Comparison of ENCODE assay signal across 8 cellular contexts in genomic region chr1:243345205-243345604, GRCh38.
DNase-seq lines count a peak whose midpoint lies in the region; ATAC-seq, FAIRE-seq and TF ChIP-seq lines count a peak whose summit lies in the region.
"Had no signal": no experiment of that assay in that cellular context is flagged by ENCODE, and none has a peak within 500 bp of the region (broad histone marks: within the 10 kb centered on the region; RNA-seq: fewer than 3 reads in every experiment).

No MANE protein-coding gene starts in this region.

- no peak for TF ChIP-seq POLR2A in gastroesophageal sphincter (IDR thresholded peaks at IDR 0.05)

- peaks cover 0 to 21% of the 10 kb centered on the region in 2 donors for H3K36me3 ChIP-seq in gastroesophageal sphincter

- no peaks in the 10 kb centered on the region for H3K27me3 ChIP-seq in gastroesophageal sphincter

- peak in 2 of 4 experiments; percentile 7 to 16 for TF ChIP-seq CTCF in gastroesophageal sphincter (IDR thresholded peaks at IDR 0.05)

- no peak overlapping the region for H3K27ac ChIP-seq in gastroesophageal sphincter

- DNase-seq in GM19239 (ENCODE audit: insufficient read length, low spot score) = no peak
- peak; percentile 99 for DNase-seq in NCI-H1694 (lab: John Stamatoyannopoulos, UW)
- peak; percentile 58 for DNase-seq in dermis blood vessel endothelial cell
- peak; percentile 19 for DNase-seq in putamen (ENCODE audit: low spot score)
- no peak for DNase-seq in NCI-H510A (lab: John Stamatoyannopoulos, UW)
- DNase-seq: islet precursor cell had no signal

- no peak for TF ChIP-seq EP300 in gastroesophageal sphincter (IDR thresholded peaks at IDR 0.05)

- ATAC-seq in GM18520 (IDR thresholded peaks at IDR 0.05; ENCODE audit: unreplicated experiment) (no peak), gastroesophageal sphincter (no peak)

- H3K4me3 ChIP-seq in gastroesophageal sphincter = no peak overlapping the region

- no peaks in the 10 kb centered on the region for H3K4me1 ChIP-seq in gastroesophageal sphincter

- FAIRE-seq in GM19239 (lab: Jason Lieb, UNC) = peak; percentile 89

- WGBS in gastroesophageal sphincter (ENCODE audit: low coverage in 1 of 2), 2 donors = 55 to 58% methylated on average over 1 of the region's 1 CpG

- no peaks in the 10 kb centered on the region for H3K9me3 ChIP-seq in gastroesophageal sphincter

Comparison
In these comparisons a context has a peak if more than half of its experiments do, and no peak if none do; other contexts are left out.
1. DNase-seq: peak in NCI-H1694 (single experiment), dermis blood vessel endothelial cell (single experiment) and putamen (single experiment); none in GM19239 (single experiment) and NCI-H510A (single experiment).